In the genomic region with DNA sequence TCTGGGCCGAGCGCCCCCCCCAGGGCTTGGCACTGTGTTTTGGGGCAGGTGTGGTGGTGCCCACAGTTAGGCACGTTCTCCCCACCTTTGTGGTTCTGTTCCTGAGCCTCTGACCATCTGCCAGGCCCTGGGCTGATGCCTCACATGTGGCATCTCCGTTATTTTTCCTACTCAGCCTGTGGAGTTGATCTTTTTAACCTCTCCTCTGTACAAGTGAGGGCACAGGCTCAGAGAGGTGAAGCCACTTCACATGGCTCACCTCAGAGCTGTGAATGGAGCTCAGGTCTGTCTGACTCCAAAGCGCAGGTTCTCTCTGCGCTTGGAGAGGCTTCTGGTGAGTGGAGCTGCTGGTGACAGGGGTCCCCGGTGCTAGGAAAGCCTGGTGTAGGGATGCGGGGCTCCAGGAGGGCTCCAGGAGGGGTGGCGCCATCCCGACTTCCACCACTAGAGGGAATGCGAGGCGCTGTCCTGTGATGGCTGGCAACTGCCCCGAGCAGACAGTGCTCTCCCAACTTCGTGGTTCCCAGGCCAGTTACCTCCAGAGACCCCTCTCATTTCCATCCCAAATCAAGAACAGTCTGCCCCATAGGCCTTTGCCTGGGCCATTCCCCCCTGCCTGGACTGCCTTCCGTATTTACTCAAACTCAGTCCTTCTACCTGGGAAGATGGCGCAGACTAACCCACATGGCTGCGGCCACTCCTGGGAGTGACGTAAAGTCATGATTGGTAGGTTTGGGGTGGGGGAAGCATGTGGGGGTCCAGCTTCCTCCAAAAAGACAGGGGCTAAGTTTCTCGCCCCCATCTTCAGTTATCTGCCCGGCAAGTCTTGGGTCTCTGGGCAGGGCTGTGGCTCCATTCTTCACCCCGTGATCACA, we compare ENCODE assay signal across 8 cellular contexts. TPM values are rescaled to one million over a fixed set of nuclear protein-coding genes. Genes with fewer than 3 reads are reported as not detected.
A peak's percentile ranks its signal among the peaks of the same experiment; 100 is the strongest.
DNase-seq lines count a peak whose midpoint lies in the region; ATAC-seq and TF ChIP-seq lines count a peak whose summit lies in the region.

No MANE protein-coding gene starts in this region.

- peaks cover 89% of the 10 kb centered on the region for H4K20me1 ChIP-seq in neural progenitor cell (ENCODE audit: low read depth)

- peaks cover 19% of the 10 kb centered on the region for H3K4me1 Mint-ChIP-seq in activated CD8-positive, alpha-beta T cell treated with anti-CD3 and anti-CD28 coated beads for 36 hours (ENCODE audit: low read depth)
- H3K4me1 Mint-ChIP-seq in neural progenitor cell = peaks cover 16% of the 10 kb centered on the region

- no peaks in the 10 kb centered on the region for H3K4me1 ChIP-seq in neural progenitor cell

- peak; percentile 86 for ATAC-seq in activated CD8-positive, alpha-beta T cell treated with anti-CD3 and anti-CD28 coated beads for 36 hours

- CTCF ChIA-PET in activated CD8-positive, alpha-beta T cell treated with anti-CD3 and anti-CD28 coated beads for 36 hours (lab: Charles Lee) = interaction anchor here (0.8 to 1.9 kb wide), 6 partner anchors 11 to 160 kb away, joined by 3 to 6 read pairs (median 4); a partner anchor contains a TSS

- no peak overlapping the region for H3K4me3 ChIP-seq in neural progenitor cell

- peaks cover 2% of the 10 kb centered on the region for H3K27me3 Mint-ChIP-seq in activated CD8-positive, alpha-beta T cell treated with anti-CD3 and anti-CD28 coated beads for 36 hours
- H3K27me3 Mint-ChIP-seq in neural progenitor cell (ENCODE audit: insufficient read depth, low read depth) = peaks cover 10% of the 10 kb centered on the region

- no peak overlapping the region for H2AFZ ChIP-seq in neural progenitor cell (replicated peaks)

- H3K27me3 ChIP-seq in neural progenitor cell = no peaks in the 10 kb centered on the region

- peaks cover 80% of the 10 kb centered on the region for H3K79me2 ChIP-seq in neural progenitor cell (ENCODE audit: low read depth)

- no peak overlapping the region for H3K9ac ChIP-seq in neural progenitor cell

- no peaks in the 10 kb centered on the region for H3F3A ChIP-seq in neural progenitor cell (ENCODE audit: low read depth)

- POLR2A ChIA-PET in activated CD8-positive, alpha-beta T cell treated with anti-CD3 and anti-CD28 coated beads for 36 hours (lab: Charles Lee) = interaction anchor here (0.5 kb wide), 1 partner anchor 10 kb away, joined by 4 read pairs; a partner anchor contains a TSS

- H3K9me3 Mint-ChIP-seq in activated CD8-positive, alpha-beta T cell treated with anti-CD3 and anti-CD28 coated beads for 36 hours = no peaks in the 10 kb centered on the region
- peaks cover 3% of the 10 kb centered on the region for H3K9me3 Mint-ChIP-seq in neural progenitor cell

- no peaks in the 10 kb centered on the region for H3K9me3 ChIP-seq in neural progenitor cell (ENCODE audit: low read depth)

- no peak overlapping the region for H3K4me3 Mint-ChIP-seq in activated CD8-positive, alpha-beta T cell treated with anti-CD3 and anti-CD28 coated beads for 36 hours
- no peak overlapping the region for H3K4me3 Mint-ChIP-seq in neural progenitor cell

- intact Hi-C loops in activated CD8-positive, alpha-beta T cell treated with anti-CD3 and anti-CD28 coated beads for 36 hours (cut with micrococcal nuclease) = no loop called here

- in situ Hi-C loops in Caki2 (cut with HindIII; ENCODE audit: low pct_unique_long_range_greater_than_20kb, low sequenced_read_pairs) = no loop called here

- DNase-seq in Caki2 (ENCODE audit: low read depth) (peak; percentile 27), KG1 (lab: John Stamatoyannopoulos, UW) (peak; percentile 21), erythroblast (lab: John Stamatoyannopoulos, UW) (peak; percentile 51 to 70), neural progenitor cell (ENCODE audit: low spot score) (peak; percentile 65), NCI-H1092 (lab: John Stamatoyannopoulos, UW) (no peak), NCI-H446 (lab: John Stamatoyannopoulos, UW) (no peak), SIG-M5 (lab: John Stamatoyannopoulos, UW) (no peak)
- peak; percentile 75 for DNase-seq in activated CD8-positive, alpha-beta T cell treated with anti-CD3 and anti-CD28 coated beads for 36 hours

- no peaks in the 10 kb centered on the region for H3K36me3 ChIP-seq in neural progenitor cell

- no peak overlapping the region for H3K4me2 ChIP-seq in neural progenitor cell

- H3K27ac Mint-ChIP-seq in activated CD8-positive, alpha-beta T cell treated with anti-CD3 and anti-CD28 coated beads for 36 hours = no peak overlapping the region
- H3K27ac Mint-ChIP-seq in neural progenitor cell = no peak overlapping the region

- TF ChIP-seq CTCF in activated CD8-positive, alpha-beta T cell treated with anti-CD3 and anti-CD28 coated beads for 36 hours (IDR thresholded peaks at IDR 0.05) = peak; percentile 84
- peak; percentile 71 for TF ChIP-seq CTCF in neural progenitor cell (IDR thresholded peaks at IDR 0.05)

- H3K36me3 Mint-ChIP-seq in activated CD8-positive, alpha-beta T cell treated with anti-CD3 and anti-CD28 coated beads for 36 hours (ENCODE audit: low read depth) = peaks cover 2% of the 10 kb centered on the region
- H3K36me3 Mint-ChIP-seq in neural progenitor cell = peaks cover 14% of the 10 kb centered on the region

- H3K27ac ChIP-seq in neural progenitor cell = no peak overlapping the region

- TF ChIP-seq POLR2A in erythroblast (IDR thresholded peaks at IDR 0.05; ENCODE audit: low read length) = no peak

RNA-seq across cellular contexts. Expression of a gene that starts 9.9 kb away (rescaled TPM):
- total RNA-seq in Caki2 (2014; rRNA removed; shearing (Covaris generic); ENCODE audit: low replicate concordance) = 23.8 and 28.8 TPM in 2 replicates
- 1 to 10 TPM; 6.7 to 7.3 TPM for total RNA-seq in activated CD8-positive, alpha-beta T cell treated with anti-CD3 and anti-CD28 coated beads for 36 hours
- 22.1 and 41.3 TPM in 2 replicates for total RNA-seq in neural progenitor cell (ENCODE audit: low replicate concordance)

RNA-seq across cellular contexts. Expression of a gene that starts 47.0 kb away (rescaled TPM):
- total RNA-seq in Caki2 (2014; rRNA removed; shearing (Covaris generic); ENCODE audit: low replicate concordance) = 5.0 and 7.0 TPM in 2 replicates
- total RNA-seq in activated CD8-positive, alpha-beta T cell treated with anti-CD3 and anti-CD28 coated beads for 36 hours = 10 to 100 TPM; 26.0 to 28.7 TPM
- total RNA-seq in neural progenitor cell (ENCODE audit: low replicate concordance) = 1.9 and 4.3 TPM in 2 replicates

Comparison
In these comparisons a context has a peak if more than half of its experiments do, and no peak if none do; other contexts are left out.
1. DNase-seq: peak in Caki2 (single experiment), KG1 (single experiment), activated CD8-positive, alpha-beta T cell treated with anti-CD3 and anti-CD28 coated beads for 36 hours (single experiment), erythroblast (2 of 2) and neural progenitor cell (single experiment); none in NCI-H1092 (single experiment), NCI-H446 (0 of 2) and SIG-M5 (single experiment).